Comparison of ENCODE assay signal across 9 cellular contexts in genomic region chr1:171794085-171794484, GRCh38. TPM values are rescaled to one million over a fixed set of nuclear protein-coding genes. Genes with fewer than 3 reads are reported as not detected.
DNase-seq lines count a peak whose midpoint lies in the region; ATAC-seq and TF ChIP-seq lines count a peak whose summit lies in the region.
"Had no signal": no experiment of that assay in that cellular context is flagged by ENCODE, and none has a peak within 500 bp of the region (broad histone marks: within the 10 kb centered on the region; RNA-seq: fewer than 3 reads in every experiment).

No MANE protein-coding gene starts in this region.

- intact Hi-C loops in activated CD4-positive, alpha-beta T cell treated with anti-CD3 and anti-CD28 coated beads, Interleukin-2, amount 10 ng/mL, durations not matched to agents 24 days and 14 days (cut with micrococcal nuclease), result loop anchor here (1.0 kb wide), 1 partner anchor 13 kb away; the partner anchor contains the start of gene METTL13

- no peaks in the 10 kb centered on the region for H3K9me3 Mint-ChIP-seq in activated CD4-positive, alpha-beta T cell treated with anti-CD3 and anti-CD28 coated beads, Interleukin-2, amount 10 ng/mL, durations not matched to agents 24 days and 14 days

- peak; percentile 100 for ATAC-seq in stimulated activated naive CD8-positive, alpha-beta T cell treated with anti-CD3 and anti-CD28 coated beads, Interleukin-15, Interleukin-2, amounts not matched to agents 100 U/mL and 50 U/mL, for 24 hours
- ATAC-seq in GM19463 (IDR thresholded peaks at IDR 0.05; ENCODE audit: unreplicated experiment), result no peak

- H2AFZ ChIP-seq in fibroblast of lung (ENCODE audit: low read length), result no peak overlapping the region

- no peak overlapping the region for H3K4me3 ChIP-seq in fibroblast of lung (replicated peaks in 1 of 4; ENCODE audit: control extremely low read depth in 1 of 4, insufficient read depth in 1 of 4, low read depth in 3 of 4, low read length in 4 of 4)

- peak overlapping the region; percentile 54 for H3K4me2 ChIP-seq in fibroblast of lung (ENCODE audit: extremely low read depth, insufficient read depth, low read length)

- no peaks in the 10 kb centered on the region for H3K27me3 ChIP-seq in fibroblast of lung (ENCODE audit: control insufficient read depth, insufficient read depth, low read length)

- H3K27ac Mint-ChIP-seq in activated CD4-positive, alpha-beta T cell treated with anti-CD3 and anti-CD28 coated beads, Interleukin-2, amount 10 ng/mL, durations not matched to agents 24 days and 14 days, result peak overlapping the region; percentile 91

- no peaks in the 10 kb centered on the region for H4K20me1 ChIP-seq in fibroblast of lung (ENCODE audit: control insufficient read depth, extremely low read depth, insufficient read depth, low read length)

- H3K4me1 ChIP-seq in fibroblast of lung (ENCODE audit: control insufficient read depth, extremely low read depth, insufficient read depth, low read length), result peaks cover 7% of the 10 kb centered on the region

- H3K4me1 Mint-ChIP-seq in activated CD4-positive, alpha-beta T cell treated with anti-CD3 and anti-CD28 coated beads, Interleukin-2, amount 10 ng/mL, durations not matched to agents 24 days and 14 days, result peaks cover 22% of the 10 kb centered on the region

- no peaks in the 10 kb centered on the region for H3K79me2 ChIP-seq in fibroblast of lung (ENCODE audit: control insufficient read depth, insufficient read depth, low read length)

- peak; percentile 35 for DNase-seq in activated CD4-positive, alpha-beta T cell treated with anti-CD3 and anti-CD28 coated beads for 1 hour
- no peak for DNase-seq in activated CD4-positive, alpha-beta T cell treated with anti-CD3 and anti-CD28 coated beads, Interleukin-2, amount 50 U/mL, for 1 hour
- peak; percentile 82 for DNase-seq in activated CD4-positive, alpha-beta T cell treated with anti-CD3 and anti-CD28 coated beads, Interleukin-2, amount 10 ng/mL, durations not matched to agents 24 days and 14 days
- DNase-seq in fibroblast of lung (ENCODE audit: low read depth in 2 of 2) (peak in 1 of 2 donors; percentile 71), OCI-M2 (lab: John Stamatoyannopoulos, UW; ENCODE audit: unreplicated experiment) (no peak), cerebellar cortex (ENCODE audit: low spot score) (no peak)
- DNase-seq in stimulated activated naive CD8-positive, alpha-beta T cell treated with anti-CD3 and anti-CD28 coated beads, Interleukin-15, Interleukin-2, amounts not matched to agents 100 U/mL and 50 U/mL, for 24 hours, result peak; percentile 51
- DNase-seq: NCI-H2171 treated with DMSO at 0.1 percent for 48 hours had no signal

- peak overlapping the region; percentile 51 for H3K4me3 Mint-ChIP-seq in activated CD4-positive, alpha-beta T cell treated with anti-CD3 and anti-CD28 coated beads, Interleukin-2, amount 10 ng/mL, durations not matched to agents 24 days and 14 days

- H3K9ac ChIP-seq in fibroblast of lung (ENCODE audit: insufficient read depth, low read length), result no peak overlapping the region

- TF ChIP-seq CTCF in fibroblast of lung (conservative IDR thresholded peaks at IDR 0.05 in 1 of 2, IDR thresholded peaks at IDR 0.05 in 1 of 2; ENCODE audit: low read depth in 1 of 2, low read length in 2 of 2), result no peak

- H3K27me3 Mint-ChIP-seq in activated CD4-positive, alpha-beta T cell treated with anti-CD3 and anti-CD28 coated beads, Interleukin-2, amount 10 ng/mL, durations not matched to agents 24 days and 14 days, result no peaks in the 10 kb centered on the region

- H3K36me3 Mint-ChIP-seq in activated CD4-positive, alpha-beta T cell treated with anti-CD3 and anti-CD28 coated beads, Interleukin-2, amount 10 ng/mL, durations not matched to agents 24 days and 14 days (ENCODE audit: low read depth), result peaks cover 81% of the 10 kb centered on the region

- H3K9me3 ChIP-seq in fibroblast of lung (ENCODE audit: control insufficient read depth, insufficient read depth, low read depth, low read length), result no peaks in the 10 kb centered on the region

- peaks cover 17% of the 10 kb centered on the region for H3K36me3 ChIP-seq in fibroblast of lung (ENCODE audit: control insufficient read depth, insufficient read depth, low read length)

- peak overlapping the region; percentile 49 for H3K27ac ChIP-seq in fibroblast of lung (ENCODE audit: insufficient read depth, low read length)

RNA-seq across cellular contexts. Expression of gene METTL13, which starts 12.6 kb away (rescaled TPM):
- 56.1 and 57.8 TPM in 2 replicates for total RNA-seq in activated CD4-positive, alpha-beta T cell treated with anti-CD3 and anti-CD28 coated beads, Interleukin-2, amount 10 ng/mL, durations not matched to agents 24 days and 14 days
- 38.0 and 38.5 TPM in 2 replicates for total RNA-seq in fibroblast of lung
- polyA plus RNA-seq in fibroblast of lung, result 27.3 and 42.4 TPM in 2 replicates
- polyA plus RNA-seq in fibroblast of lung (2012), result 28.0 and 41.2 TPM in 2 replicates
- polyA minus RNA-seq in fibroblast of lung (ENCODE audit: low replicate concordance), result 34.0 and 34.4 TPM in 2 replicates

RNA-seq across cellular contexts. Expression of gene DNM3, which starts 47.2 kb away (rescaled TPM):
- 0.42 and 0.45 TPM in 2 replicates for total RNA-seq in activated CD4-positive, alpha-beta T cell treated with anti-CD3 and anti-CD28 coated beads, Interleukin-2, amount 10 ng/mL, durations not matched to agents 24 days and 14 days
- 1.8 and 3.6 TPM in 2 replicates for total RNA-seq in fibroblast of lung
- polyA plus RNA-seq in fibroblast of lung, result 1.6 and 1.9 TPM in 2 replicates
- polyA plus RNA-seq in fibroblast of lung (2012), result 1.2 and 1.8 TPM in 2 replicates
- polyA minus RNA-seq in fibroblast of lung (ENCODE audit: low replicate concordance), result 0.74 TPM in 1 of 2 replicates, not detected in the other

RNA-seq across cellular contexts. Expression of gene VAMP4, which starts 52.2 kb away (rescaled TPM):
- 7.7 TPM in 2 replicates for total RNA-seq in activated CD4-positive, alpha-beta T cell treated with anti-CD3 and anti-CD28 coated beads, Interleukin-2, amount 10 ng/mL, durations not matched to agents 24 days and 14 days
- 14.1 and 32.9 TPM in 2 replicates for total RNA-seq in fibroblast of lung
- polyA plus RNA-seq in fibroblast of lung, result 21.8 and 29.0 TPM in 2 replicates
- 21.1 and 25.0 TPM in 2 replicates for polyA plus RNA-seq in fibroblast of lung (2012)
- 0.19 and 0.20 TPM in 2 replicates for polyA minus RNA-seq in fibroblast of lung (ENCODE audit: low replicate concordance)

Comparison
In these comparisons a context has a peak if more than half of its experiments do, and no peak if none do; other contexts are left out.
1. DNase-seq: peak in activated CD4-positive, alpha-beta T cell treated with anti-CD3 and anti-CD28 coated beads for 1 hour (single experiment), activated CD4-positive, alpha-beta T cell treated with anti-CD3 and anti-CD28 coated beads, Interleukin-2, amount 10 ng/mL, durations not matched to agents 24 days and 14 days (single experiment) and stimulated activated naive CD8-positive, alpha-beta T cell treated with anti-CD3 and anti-CD28 coated beads, Interleukin-15, Interleukin-2, amounts not matched to agents 100 U/mL and 50 U/mL, for 24 hours (single experiment); none in activated CD4-positive, alpha-beta T cell treated with anti-CD3 and anti-CD28 coated beads, Interleukin-2, amount 50 U/mL, for 1 hour (single experiment), OCI-M2 (single experiment) and cerebellar cortex (single experiment).